Comparison of ENCODE assay signal across 30 cellular contexts in the genomic region with DNA sequence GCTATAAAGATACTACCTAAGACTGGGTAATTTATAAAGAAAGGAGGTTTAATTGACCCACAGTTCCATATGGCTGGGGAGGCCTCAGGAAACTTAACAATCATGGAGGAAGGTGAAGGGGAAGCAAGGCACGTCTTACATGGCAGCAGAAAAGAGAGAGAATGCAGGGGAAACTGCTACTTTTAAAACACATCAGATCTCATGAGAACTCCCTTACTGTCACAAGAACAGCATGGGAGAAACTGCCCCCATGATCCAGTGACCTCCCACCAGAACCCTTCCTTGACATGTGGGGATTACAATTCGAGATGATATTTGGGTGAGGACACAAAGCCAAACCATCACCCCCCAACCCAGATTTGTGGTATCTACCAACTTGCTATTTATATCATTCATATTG. TPM values are rescaled to one million over a fixed set of nuclear protein-coding genes. Genes with fewer than 3 reads are reported as not detected.
"Had no signal": no experiment of that assay in that cellular context is flagged by ENCODE, and none has a peak within 500 bp of the region (broad histone marks: within the 10 kb centered on the region; RNA-seq: fewer than 3 reads in every experiment).

No MANE protein-coding gene starts in this region.

- H3K4me1 ChIP-seq: stomach, suprapubic skin, testis, thyroid gland, tibial artery, tibial nerve, transverse colon, upper lobe of left lung, upper lobe of right lung, uterus, vagina had no signal

- H3K9me3 ChIP-seq: stomach, suprapubic skin, testis, thoracic aorta, thyroid gland, tibial artery, tibial nerve, transverse colon, upper lobe of left lung, upper lobe of right lung, uterus, vagina had no signal

- H3K36me3 ChIP-seq: stomach, suprapubic skin, thoracic aorta, thyroid gland, tibial artery, tibial nerve, transverse colon, upper lobe of left lung, upper lobe of right lung, uterus, vagina had no signal

- DNase-seq: stimulated activated CD4-positive, alpha-beta T cell treated with anti-CD3 and anti-CD28 coated beads, Interleukin-2, amount 100 ng/mL, for 48 hours; stimulated activated CD4-positive, alpha-beta T cell treated with anti-CD3 and anti-CD28 coated beads, Interleukin-4, amount 100 ng/mL, for 1 hour; stimulated activated CD4-positive, alpha-beta T cell treated with anti-CD3 and anti-CD28 coated beads, Interleukin-4, amount 100 ng/mL, for 24 hours; stimulated activated CD4-positive, alpha-beta T cell treated with anti-CD3 and anti-CD28 coated beads, Interleukin-4, amount 100 ng/mL, for 4 hours; stimulated activated CD8-positive, alpha-beta memory T cell treated with anti-CD3 and anti-CD28 coated beads, Interleukin-4, amount 100 ng/mL, for 48 hours; stimulated activated naive B cell treated with anti-CD40 and anti-IgM and Interleukin-4, amounts not matched to agents 10 μg/mL and 1 μg/mL and 100 μg/mL, for 72 hours; stimulated activated naive CD4-positive, alpha-beta T cell; stimulated activated naive CD4-positive, alpha-beta T cell treated with Interleukin-2 at 50 U/mL for 16 hours; stimulated activated naive CD8-positive, alpha-beta T cell treated with anti-CD3 and anti-CD28 coated beads, Interleukin-15, amount 100 ng/mL, for 72 hours; stimulated activated naive CD8-positive, alpha-beta T cell treated with anti-CD3 and anti-CD28 coated beads, Interleukin-15, Interleukin-2, amounts not matched to agents 100 U/mL and 50 U/mL, for 24 hours; stomach; substantia nigra; testis; thyroid gland; tibial artery; transverse colon; trophoblast cell; upper lobe of left lung; upper lobe of right lung; uterus had no signal

- H3K27me3 ChIP-seq: stomach, suprapubic skin, testis, thyroid gland, tibial artery, tibial nerve, transverse colon, upper lobe of left lung, upper lobe of right lung, uterus, vagina had no signal

- H3K27ac ChIP-seq: stomach, suprapubic skin, testis, thoracic aorta, thyroid gland, tibial artery, tibial nerve, transverse colon, upper lobe of left lung, upper lobe of right lung, uterus, vagina had no signal

- H3K4me3 ChIP-seq: stomach, suprapubic skin, testis, thoracic aorta, thyroid gland, tibial artery, tibial nerve, transverse colon, upper lobe of left lung, upper lobe of right lung, uterus, vagina had no signal

- FAIRE-seq: urothelium cell line had no signal

- ATAC-seq: stimulated activated effector memory CD8-positive, alpha-beta T cell treated with anti-CD3 and anti-CD28 coated beads, Interleukin-12 subunit alpha, Interleukin-12 subunit beta, amount 100 ng/mL, for 72 hours; stimulated activated memory B cell treated with anti-CD40 and anti-IgM and Interleukin-4, amounts not matched to agents 10 μg/mL and 1 μg/mL and 100 μg/mL, for 72 hours; stimulated activated naive B cell treated with anti-CD40 and anti-IgM and Interleukin-4, amounts not matched to agents 10 μg/mL and 1 μg/mL and 100 μg/mL, for 72 hours; stimulated activated naive CD8-positive, alpha-beta T cell treated with anti-CD3 and anti-CD28 coated beads, Interleukin-15, amount 100 ng/mL, for 72 hours; stimulated activated naive CD8-positive, alpha-beta T cell treated with anti-CD3 and anti-CD28 coated beads, Interleukin-15, Interleukin-2, amounts not matched to agents 100 U/mL and 50 U/mL, for 24 hours; upper lobe of right lung had no signal

RNA-seq across cellular contexts. Expression of a gene that starts 13.9 kb away (rescaled TPM):
- total RNA-seq: stomach, suprapubic skin, temporal lobe, thoracic aorta, transverse colon, upper lobe of right lung, ureter, urinary bladder, uterus, vagina had no signal
- polyA plus RNA-seq: stomach, urinary bladder had no signal
